ENCODE assay signal across 16 cellular contexts in the genomic region with DNA sequence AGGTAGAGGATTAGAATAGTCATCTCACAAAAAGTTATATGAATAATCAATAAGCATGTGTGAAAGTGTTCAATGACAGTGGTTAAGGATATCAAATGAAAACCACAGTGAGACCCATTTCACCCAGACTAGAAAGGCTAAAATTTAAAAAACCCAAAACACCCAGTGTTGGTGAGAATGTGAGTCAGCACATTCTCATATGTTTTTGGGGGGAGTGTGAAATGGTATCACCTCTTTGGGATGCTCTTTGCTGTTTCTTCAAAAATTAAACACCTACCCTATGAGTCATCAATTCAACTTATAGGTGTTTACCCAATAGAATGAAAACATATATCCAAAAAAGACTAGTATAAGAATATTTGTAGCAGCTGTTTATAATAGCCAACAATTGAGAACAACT.
DNase-seq lines count a peak whose midpoint lies in the region; ATAC-seq, FAIRE-seq and TF ChIP-seq lines count a peak whose summit lies in the region.
"Had no signal": no experiment of that assay in that cellular context is flagged by ENCODE, and none has a peak within 500 bp of the region (broad histone marks: within the 10 kb centered on the region; RNA-seq: fewer than 3 reads in every experiment).

No MANE protein-coding gene starts in this region.

- H3K9me3 Mint-ChIP-seq in activated T-cell treated with anti-CD3 and anti-CD28 coated beads, Interleukin-2, amount 50 U/mL, for 4 hours, result peaks cover 11% of the 10 kb centered on the region
- peaks cover 8% of the 10 kb centered on the region for H3K9me3 Mint-ChIP-seq in activated T-cell treated with anti-CD3 and anti-CD28 coated beads, Interleukin-2, amount 50 U/mL, for 24 hours

- H3K36me3 Mint-ChIP-seq in activated T-cell treated with anti-CD3 and anti-CD28 coated beads, Interleukin-2, amount 50 U/mL, for 4 hours (ENCODE audit: insufficient read depth), result peaks cover 7% of the 10 kb centered on the region
- H3K36me3 Mint-ChIP-seq in activated T-cell treated with anti-CD3 and anti-CD28 coated beads, Interleukin-2, amount 50 U/mL, for 24 hours (ENCODE audit: low read depth), result no peaks in the 10 kb centered on the region

- intact Hi-C loops in IMR-90 (cut with micrococcal nuclease), result loop anchor here (5.0 kb wide), 2 partner anchors 38 to 42 kb away; no protein-coding TSS in a partner anchor
- intact Hi-C loops in gastrocnemius medialis (cut with DNase I; ENCODE audit: low total_unique reads), result no loop called here
- intact Hi-C loops in ovary (cut with DNase I), result no loop called here

- in situ Hi-C loops in IMR-90 (cut with MboI; ENCODE audit: low sequenced_read_pairs), result no loop called here
- in situ Hi-C loops in gastrocnemius medialis (cut with MboI; ENCODE audit: low sequenced_read_pairs in 4 of 4), result no loop called here

- H3K36me3 ChIP-seq in IMR-90 (ENCODE audit: control insufficient read depth, insufficient read depth, low read length) (peaks cover 2% of the 10 kb centered on the region; the same call in 1 of the 2 replicates), H1 (ENCODE audit: control insufficient read depth in 2 of 4, insufficient read depth in 4 of 4, low read length in 3 of 4) (no peaks in the 10 kb centered on the region; a peak in 1 of 8 replicates), gastrocnemius medialis (no peaks in the 10 kb centered on the region), ovary (no peaks in the 10 kb centered on the region)

- H3K4me2 ChIP-seq in IMR-90 (ENCODE audit: low read depth, low read length) (no peak overlapping the region), H1 (ENCODE audit: insufficient read depth in 1 of 2, low read depth in 2 of 2, low read length in 2 of 2) (no peak overlapping the region)

- POLR2A ChIA-PET in IMR-90 (lab: Charles Lee; ENCODE audit: unreplicated experiment), result no interaction called here
- POLR2A ChIA-PET in H1 (lab: Charles Lee; ENCODE audit: partially characterized antibody), result no interaction called here

- H2BK15ac ChIP-seq in IMR-90 (ENCODE audit: low read depth, low read length), result no peak overlapping the region
- H2BK15ac ChIP-seq in H1 (ENCODE audit: low read length), result no peak overlapping the region

- H3K23ac ChIP-seq in IMR-90 (ENCODE audit: low read depth, low read length), result no peak overlapping the region
- H3K23ac ChIP-seq in H1 (ENCODE audit: insufficient read length), result no peak overlapping the region

- H3K9me1 ChIP-seq in IMR-90 (ENCODE audit: insufficient read depth, low read length), result peaks cover 7% of the 10 kb centered on the region

- no peak overlapping the region for H3K27ac Mint-ChIP-seq in activated T-cell treated with anti-CD3 and anti-CD28 coated beads, Interleukin-2, amount 50 U/mL, for 24 hours
- H3K27ac Mint-ChIP-seq: CD14-positive monocyte, H9 had no signal

- no peak overlapping the region for H3K18ac ChIP-seq in IMR-90 (ENCODE audit: low read depth, low read length)
- H3K18ac ChIP-seq in H1 (ENCODE audit: extremely low read depth, low read length), result no peak overlapping the region

- no peak overlapping the region for H4K8ac ChIP-seq in IMR-90 (ENCODE audit: low read depth in 2 of 2, low read length in 2 of 2)
- no peak overlapping the region for H4K8ac ChIP-seq in H1 (ENCODE audit: extremely low read depth, insufficient read depth, low read length)

- H3K9me3 ChIP-seq in IMR-90 (ENCODE audit: control insufficient read depth, insufficient read depth, low read length) (peaks cover 2% of the 10 kb centered on the region; the same call in 1 of the 2 replicates), H1 (ENCODE audit: insufficient read depth in 2 of 2, low read depth in 1 of 2, low read length in 1 of 2) (0 out of 4 replicates have a peak, but pooled peaks cover 0 to 2% of the 10 kb centered on the region in 2 experiments), gastrocnemius medialis (no peaks in the 10 kb centered on the region), ovary (no peaks in the 10 kb centered on the region)

- FAIRE-seq in H1 (lab: Jason Lieb, UNC), result no peak

- H3K4me1 ChIP-seq in IMR-90 (ENCODE audit: control insufficient read depth, insufficient read depth, low read length), result peaks cover 11% of the 10 kb centered on the region
- H3K4me1 ChIP-seq in H1 (replicated peaks in 1 of 4; ENCODE audit: control insufficient read depth in 3 of 4, insufficient read depth in 4 of 4, low read length in 3 of 4), result no peaks in the 10 kb centered on the region
- peaks cover 32 to 34% of the 10 kb centered on the region in 2 donors for H3K4me1 ChIP-seq in gastrocnemius medialis
- peaks cover 3% of the 10 kb centered on the region for H3K4me1 ChIP-seq in ovary (ENCODE audit: insufficient read depth)

- no peak overlapping the region for H2AK9ac ChIP-seq in IMR-90 (replicated peaks; ENCODE audit: low read depth, low read length, poor library complexity)

- H3K9ac ChIP-seq in IMR-90 (ENCODE audit: low read depth, low read length) (no peak overlapping the region), H1 (replicated peaks in 1 of 4; ENCODE audit: extremely low read depth in 1 of 4, low read depth in 3 of 4, low read length in 3 of 4) (no peak overlapping the region)

- TF ChIP-seq CTCF in IMR-90 (conservative IDR thresholded peaks at IDR 0.05; ENCODE audit: low read depth, low read length) (no peak), H1 (IDR thresholded peaks at IDR 0.05; ENCODE audit: control extremely low read depth in 1 of 3, insufficient read depth in 1 of 3, low read depth in 1 of 3, low read length in 3 of 3) (no peak), gastrocnemius medialis (IDR thresholded peaks at IDR 0.05 in 4 of 5, conservative IDR thresholded peaks at IDR 0.05 in 1 of 5) (no peak), ovary (IDR thresholded peaks at IDR 0.05) (no peak)

- H3K27ac ChIP-seq in IMR-90 (ENCODE audit: insufficient read depth, low read length) (no peak overlapping the region), H1 (ENCODE audit: low read depth, low read length) (no peak overlapping the region), gastrocnemius medialis (peak overlapping the region; percentile 58 to 87 (median 83)), ovary (no peak overlapping the region)

- no peak for TF ChIP-seq EP300 in H1 (IDR thresholded peaks at IDR 0.05; ENCODE audit: borderline replicate concordance in 1 of 2, low read depth in 2 of 2, low read length in 2 of 2)
- TF ChIP-seq EP300 in ovary (IDR thresholded peaks at IDR 0.05), result no peak

- H2BK20ac ChIP-seq in IMR-90 (ENCODE audit: low read depth, low read length) (no peak overlapping the region), H1 (ENCODE audit: low read length) (no peak overlapping the region)

- ATAC-seq in activated T-cell treated with anti-CD3 and anti-CD28 coated beads, Interleukin-2, amount 50 U/mL, for 4 hours, result peak; percentile 67 to 70
- ATAC-seq in IMR-90 (ENCODE audit: low read depth) (no peak), gastrocnemius medialis (no peak), GM19395 (IDR thresholded peaks at IDR 0.05; ENCODE audit: unreplicated experiment) (no peak)
- ATAC-seq: Right ventricle myocardium inferior had no signal

- no TSS peak for BruUV-seq in IMR-90 (replicated peaks; lab: Mats Ljungman, UMichigan)

- peaks cover 16% of the 10 kb centered on the region for H3K4me1 Mint-ChIP-seq in activated T-cell treated with anti-CD3 and anti-CD28 coated beads, Interleukin-2, amount 50 U/mL, for 4 hours (ENCODE audit: low read depth)
- H3K4me1 Mint-ChIP-seq in activated T-cell treated with anti-CD3 and anti-CD28 coated beads, Interleukin-2, amount 50 U/mL, for 24 hours (ENCODE audit: low read depth), result peaks cover 35% of the 10 kb centered on the region
- H3K4me1 Mint-ChIP-seq: H9 had no signal

- H2BK120ac ChIP-seq in IMR-90 (ENCODE audit: low read depth, low read length) (no peak overlapping the region), H1 (replicated peaks; ENCODE audit: low read depth, low read length) (no peak overlapping the region)

- H3K56ac ChIP-seq in IMR-90 (ENCODE audit: extremely low read depth, insufficient read depth, low read length), result no peak overlapping the region
- no peak overlapping the region for H3K56ac ChIP-seq in H1 (replicated peaks; ENCODE audit: insufficient read length, low read depth, low read length)

- dilution Hi-C loops in IMR-90 (cut with HindIII; ENCODE audit: low sequenced_read_pairs, unreplicated experiment), result no loop called here

- H4K20me1 ChIP-seq in IMR-90 (ENCODE audit: insufficient read depth, low read length), result no peaks in the 10 kb centered on the region
- no peaks in the 10 kb centered on the region for H4K20me1 ChIP-seq in H1 (replicated peaks in 1 of 2; ENCODE audit: control insufficient read depth in 1 of 2, insufficient read depth in 2 of 2, low read length in 2 of 2)

- H3K4ac ChIP-seq in IMR-90 (ENCODE audit: low read depth, low read length), result no peak overlapping the region
- no peak overlapping the region for H3K4ac ChIP-seq in H1 (replicated peaks; ENCODE audit: insufficient read length, low read depth, low read length)

- H4K5ac ChIP-seq in IMR-90 (ENCODE audit: low read depth, low read length) (no peak overlapping the region), H1 (ENCODE audit: insufficient read length, low read depth, low read length) (no peak overlapping the region)

- H3K4me3 Mint-ChIP-seq in activated T-cell treated with anti-CD3 and anti-CD28 coated beads, Interleukin-2, amount 50 U/mL, for 4 hours, result no peak overlapping the region
- H3K4me3 Mint-ChIP-seq in activated T-cell treated with anti-CD3 and anti-CD28 coated beads, Interleukin-2, amount 50 U/mL, for 24 hours, result no peak overlapping the region
- H3K4me3 Mint-ChIP-seq: CD14-positive monocyte, H9 had no signal

- peaks cover 5% of the 10 kb centered on the region for H3K27me3 Mint-ChIP-seq in activated T-cell treated with anti-CD3 and anti-CD28 coated beads, Interleukin-2, amount 50 U/mL, for 4 hours (ENCODE audit: low read depth)
- peaks cover 22% of the 10 kb centered on the region for H3K27me3 Mint-ChIP-seq in activated T-cell treated with anti-CD3 and anti-CD28 coated beads, Interleukin-2, amount 50 U/mL, for 24 hours

- H2AK5ac ChIP-seq in IMR-90 (ENCODE audit: low read depth, low read length), result no peak overlapping the region
- H2AK5ac ChIP-seq in H1 (ENCODE audit: low read depth, low read length), result no peak overlapping the region

- H3K4me3 ChIP-seq in IMR-90 (ENCODE audit: insufficient read depth, low read depth, low read length), result no peak overlapping the region
- no peak overlapping the region for H3K4me3 ChIP-seq in H1 (ENCODE audit: extremely low read depth in 1 of 4, insufficient read depth in 2 of 4, low read depth in 3 of 4, low read length in 4 of 4)
- no peak overlapping the region for H3K4me3 ChIP-seq in gastrocnemius medialis
- no peak overlapping the region for H3K4me3 ChIP-seq in ovary

- H3K23me2 ChIP-seq in H1 (ENCODE audit: low read depth, low read length), result no peaks in the 10 kb centered on the region

- H3K79me2 ChIP-seq in H1 (ENCODE audit: control insufficient read depth in 1 of 2, insufficient read depth in 2 of 2, low read length in 2 of 2), result no peaks in the 10 kb centered on the region

- TF ChIP-seq RAD21 in IMR-90 (IDR thresholded peaks at IDR 0.05; ENCODE audit: low read length) (no peak), H1 (IDR thresholded peaks at IDR 0.05 in 1 of 2, conservative IDR thresholded peaks at IDR 0.05 in 1 of 2; ENCODE audit: low read depth in 2 of 2, low read length in 2 of 2) (no peak)

- H4K91ac ChIP-seq in IMR-90 (ENCODE audit: insufficient read depth, low read depth, low read length) (no peak overlapping the region), H1 (replicated peaks; ENCODE audit: insufficient read length, low read length) (no peak overlapping the region)

- no peak overlapping the region for H2BK5ac ChIP-seq in IMR-90 (ENCODE audit: low read depth, low read length, poor library complexity, severe bottlenecking)
- no peak overlapping the region for H2BK5ac ChIP-seq in H1 (ENCODE audit: low read depth, low read length)

- H3K27me3 ChIP-seq in IMR-90 (ENCODE audit: control insufficient read depth, insufficient read depth, low read length), result no peaks in the 10 kb centered on the region
- no peaks in the 10 kb centered on the region for H3K27me3 ChIP-seq in H1 (replicated peaks in 1 of 4; ENCODE audit: control insufficient read depth in 3 of 4, extremely low read depth in 1 of 4, insufficient read depth in 3 of 4, low read length in 3 of 4)
- no peaks in the 10 kb centered on the region for H3K27me3 ChIP-seq in gastrocnemius medialis
- H3K27me3 ChIP-seq in ovary, result no peaks in the 10 kb centered on the region

- H3K79me1 ChIP-seq in IMR-90 (ENCODE audit: low read depth in 1 of 2, low read length in 2 of 2) (peaks cover 13 to 28% of the 10 kb centered on the region in 2 experiments), H1 (ENCODE audit: low read depth, low read length) (no peaks in the 10 kb centered on the region)

- H2AFZ ChIP-seq in IMR-90 (replicated peaks; ENCODE audit: low read length, poor library complexity) (no peak overlapping the region), H1 (ENCODE audit: low read length) (no peak overlapping the region)

- no peak overlapping the region for H3K14ac ChIP-seq in IMR-90 (replicated peaks; ENCODE audit: low read depth, low read length)
- H3K14ac ChIP-seq in H1 (ENCODE audit: insufficient read length), result no peak overlapping the region

- TF ChIP-seq POLR2A in IMR-90 (IDR thresholded peaks at IDR 0.05; ENCODE audit: low read depth, low read length), result no peak
- no peak for TF ChIP-seq POLR2A in H1 (IDR thresholded peaks at IDR 0.05; ENCODE audit: control extremely low read depth in 1 of 2, low read depth in 2 of 2, low read length in 2 of 2)
- no peak for TF ChIP-seq POLR2A in gastrocnemius medialis (IDR thresholded peaks at IDR 0.05)
- no peak for TF ChIP-seq POLR2A in ovary (IDR thresholded peaks at IDR 0.05)
- no peak for TF ChIP-seq POLR2A in erythroblast (IDR thresholded peaks at IDR 0.05; ENCODE audit: low read length)

- CTCF ChIA-PET in IMR-90 (lab: Yijun Ruan, JAX), result no interaction called here
- CTCF ChIA-PET in H1 (lab: Charles Lee; ENCODE audit: partially characterized antibody), result no interaction called here

- no peak for DNase-seq in activated T-cell treated with anti-CD3 and anti-CD28 coated beads, Interleukin-2, amount 50 U/mL, for 4 hours
- no peak for DNase-seq in activated T-cell treated with anti-CD3 and anti-CD28 coated beads, Interleukin-2, amount 50 U/mL, for 24 hours
- no peak for DNase-seq in IMR-90
- no peak for DNase-seq in H1 (ENCODE audit: low read depth in 1 of 2, low spot score in 2 of 2)
- DNase-seq in gastrocnemius medialis, result no peak
- no peak for DNase-seq in ovary
- DNase-seq in erythroblast (lab: John Stamatoyannopoulos, UW), result no peak
- DNase-seq: COR-L47, GF-D8, H9, NCI-H1092, NCI-H2081 treated with DMSO at 0.1 percent for 48 hours, NCI-H510A treated with DMSO at 0.1 percent for 48 hours had no signal

- H2BK12ac ChIP-seq in H1 (ENCODE audit: low read depth, low read length), result no peak overlapping the region

Comparison
In these comparisons a context has a peak if more than half of its experiments do, and no peak if none do; other contexts are left out.
1. ATAC-seq: peak in activated T-cell treated with anti-CD3 and anti-CD28 coated beads, Interleukin-2, amount 50 U/mL, for 4 hours (2 of 2); none in IMR-90 (single experiment), gastrocnemius medialis (0 of 2) and GM19395 (single experiment).
2. H3K27ac ChIP-seq: peak in gastrocnemius medialis (4 of 4); none in IMR-90 (single experiment), H1 (single experiment) and ovary (0 of 2).